32 cellular contexts compared by ENCODE assay signal in genomic region chr13:51659276-51660127, GRCh38.
A peak's percentile ranks its signal among the peaks of the same experiment; 100 is the strongest.
DNase-seq lines count a peak whose midpoint lies in the region; ATAC-seq and TF ChIP-seq lines count a peak whose summit lies in the region.
"Had no signal": no experiment of that assay in that cellular context is flagged by ENCODE, and none has a peak within 500 bp of the region (broad histone marks: within the 10 kb centered on the region; RNA-seq: fewer than 3 reads in every experiment).

No MANE protein-coding gene starts in this region.

- H3K27me3 ChIP-seq in right atrium auricular region: no peaks in the 10 kb centered on the region
- H3K27me3 ChIP-seq in liver (ENCODE audit: control insufficient read depth in 4 of 4, insufficient read depth in 4 of 4, low read length in 3 of 4): no peaks in the 10 kb centered on the region
- no peaks in the 10 kb centered on the region for H3K27me3 ChIP-seq in CD4-positive, alpha-beta T cell (ENCODE audit: control insufficient read depth, insufficient read depth, low read length)
- H3K27me3 ChIP-seq: adrenal gland, MG63, pancreas, Peyer's patch, SJCRH30, uterus had no signal

- H3K36me3 Mint-ChIP-seq in effector memory CD8-positive, alpha-beta T cell (ENCODE audit: insufficient read depth): no peaks in the 10 kb centered on the region
- H3K36me3 Mint-ChIP-seq in CD4-positive, alpha-beta T cell (ENCODE audit: low read depth): peaks cover 62% of the 10 kb centered on the region

- CTCF ChIA-PET in CD4-positive, alpha-beta T cell (lab: Charles Lee): no interaction called here

- no peaks in the 10 kb centered on the region for H3K27me3 Mint-ChIP-seq in effector memory CD8-positive, alpha-beta T cell
- H3K27me3 Mint-ChIP-seq in CD4-positive, alpha-beta T cell: no peaks in the 10 kb centered on the region
- H3K27me3 Mint-ChIP-seq: B cell; brain; stimulated activated memory B cell treated with anti-CD40 and anti-IgM and Interleukin-4, amounts not matched to agents 10 μg/mL and 1 μg/mL and 100 μg/mL, for 72 hours had no signal

- TF ChIP-seq RAD21 in liver (IDR thresholded peaks at IDR 0.05): no peak

- POLR2A ChIA-PET in CD4-positive, alpha-beta T cell (lab: Charles Lee): no interaction called here

- peaks cover 3 to 9% of the 10 kb centered on the region in 2 donors for H3K4me1 Mint-ChIP-seq in effector memory CD8-positive, alpha-beta T cell (ENCODE audit: low read depth in 2 of 2)
- peaks cover 30% of the 10 kb centered on the region for H3K4me1 Mint-ChIP-seq in CD4-positive, alpha-beta T cell (ENCODE audit: low read depth)

- ATAC-seq in Right ventricle myocardium superior (ENCODE audit: poor library complexity): peak; percentile 64
- no peak for ATAC-seq in effector memory CD8-positive, alpha-beta T cell (replicated peaks)
- ATAC-seq in CD4-positive, alpha-beta T cell (ENCODE audit: poor library complexity): no peak
- ATAC-seq: K562; stimulated activated memory B cell treated with anti-CD40 and anti-IgM and Interleukin-4, amounts not matched to agents 10 μg/mL and 1 μg/mL and 100 μg/mL, for 72 hours had no signal

- H3K36me3 ChIP-seq in right atrium auricular region: no peaks in the 10 kb centered on the region
- H3K36me3 ChIP-seq in liver (ENCODE audit: control insufficient read depth in 4 of 4, insufficient read depth in 3 of 4, low read depth in 1 of 4, low read length in 3 of 4): no peaks in the 10 kb centered on the region
- H3K36me3 ChIP-seq: adrenal gland, MG63, pancreas, Peyer's patch, uterus had no signal

- H3K4me3 ChIP-seq in right atrium auricular region (no peak overlapping the region), fibroblast of mammary gland (ENCODE audit: control insufficient read depth, low read depth, low read length) (no peak overlapping the region), liver (ENCODE audit: low read depth in 1 of 3, low read length in 3 of 3) (no peak overlapping the region)
- H3K4me3 ChIP-seq: adrenal gland, K562, MG63, pancreas, Peyer's patch, SJCRH30, uterus had no signal

- DNase-seq in Right ventricle myocardium superior (no peak), right atrium auricular region (ENCODE audit: low spot score) (no peak), fibroblast of mammary gland (ENCODE audit: low read depth) (peak; percentile 67), hippocampal formation (lab: John Stamatoyannopoulos, UW) (no peak), COLO668 (lab: John Stamatoyannopoulos, UW; ENCODE audit: unreplicated experiment) (no peak)
- DNase-seq in effector memory CD8-positive, alpha-beta T cell: no peak
- no peak for DNase-seq in CD4-positive, alpha-beta T cell
- DNase-seq: activated CD4-positive, alpha-beta T cell treated with anti-CD3 and anti-CD28 coated beads, Interleukin-2, amount 50 U/mL, for 48 hours; activated CD4-positive, CD25-positive, alpha-beta regulatory T cell; activated naive CD4-positive, alpha-beta T cell treated with anti-CD3 and anti-CD28 coated beads for 36 hours; adrenal gland; DMS79; erythroblast; GF-D8; kidney; MG63; NCI-H2029 treated with DMSO at 0.1 percent for 48 hours; NCI-H226; NCI-H69; nephron progenitor cell; pancreas; Peyer's patch; retina; SJCRH30; stimulated activated CD4-positive, alpha-beta T cell treated with anti-CD3 and anti-CD28 coated beads, Interleukin-4, amount 100 ng/mL, for 24 hours; uterus had no signal

- no peak overlapping the region for H3K4me3 Mint-ChIP-seq in effector memory CD8-positive, alpha-beta T cell
- H3K4me3 Mint-ChIP-seq in CD4-positive, alpha-beta T cell: no peak overlapping the region
- H3K4me3 Mint-ChIP-seq: activated naive CD4-positive, alpha-beta T cell treated with anti-CD3 and anti-CD28 coated beads for 36 hours; activated T-helper 1 cell treated with anti-CD3 and anti-CD28 coated beads, Interleukin-12 subunit alpha, Interleukin-12 subunit beta, Interleukin-2, Interleukin-4 antibody, amounts not matched to agents 30 ng/mL and 10 ng/mL and 1 ng/mL, durations not matched to agents 14 hours and 24 hours and 36 hours; B cell; brain; nephron progenitor cell; stimulated activated memory B cell treated with anti-CD40 and anti-IgM and Interleukin-4, amounts not matched to agents 10 μg/mL and 1 μg/mL and 100 μg/mL, for 72 hours had no signal

- 55% methylated on average over 6 of the region's 6 CpGs for WGBS in liver

- peak overlapping the region in 1 of 2 donors; percentile 6 for H3K27ac Mint-ChIP-seq in effector memory CD8-positive, alpha-beta T cell
- H3K27ac Mint-ChIP-seq in CD4-positive, alpha-beta T cell: no peak overlapping the region
- H3K27ac Mint-ChIP-seq: activated naive CD4-positive, alpha-beta T cell treated with anti-CD3 and anti-CD28 coated beads for 36 hours; activated T-helper 1 cell treated with anti-CD3 and anti-CD28 coated beads, Interleukin-12 subunit alpha, Interleukin-12 subunit beta, Interleukin-2, Interleukin-4 antibody, amounts not matched to agents 30 ng/mL and 10 ng/mL and 1 ng/mL, durations not matched to agents 14 hours and 24 hours and 36 hours; B cell; nephron progenitor cell; stimulated activated memory B cell treated with anti-CD40 and anti-IgM and Interleukin-4, amounts not matched to agents 10 μg/mL and 1 μg/mL and 100 μg/mL, for 72 hours had no signal

- peaks cover 0 to 13% of the 10 kb centered on the region in 2 donors for H3K4me1 ChIP-seq in right atrium auricular region
- H3K4me1 ChIP-seq in liver (ENCODE audit: control insufficient read depth in 4 of 4, insufficient read depth in 4 of 4, low read length in 3 of 4): peaks cover 1 to 8% (median 4%) of the 10 kb centered on the region in 4 donors
- H3K4me1 ChIP-seq: pancreas, Peyer's patch, SJCRH30, uterus had no signal

- no peak overlapping the region for H3K9ac ChIP-seq in liver (ENCODE audit: low read depth in 1 of 2, low read length in 2 of 2)

- H3K27ac ChIP-seq in right atrium auricular region: no peak overlapping the region
- no peak overlapping the region for H3K27ac ChIP-seq in liver (ENCODE audit: low read depth in 1 of 2, low read length in 2 of 2)
- no peak overlapping the region for H3K27ac ChIP-seq in CD4-positive, alpha-beta T cell (ENCODE audit: low read depth, low read length)
- H3K27ac ChIP-seq: adrenal gland, pancreas, Peyer's patch, SJCRH30, uterus had no signal

- peaks cover 0 to 1% of the 10 kb centered on the region in 2 donors for H3K9me3 Mint-ChIP-seq in effector memory CD8-positive, alpha-beta T cell
- H3K9me3 Mint-ChIP-seq in CD4-positive, alpha-beta T cell: peaks cover 7% of the 10 kb centered on the region

- TF ChIP-seq CTCF in right atrium auricular region (IDR thresholded peaks at IDR 0.05) (no peak), fibroblast of mammary gland (conservative IDR thresholded peaks at IDR 0.05; ENCODE audit: control insufficient read depth, insufficient read depth, low read depth, low read length) (no peak), liver (IDR thresholded peaks at IDR 0.05; ENCODE audit: low read depth, low read length, missing input control) (no peak)
- TF ChIP-seq CTCF in CD4-positive, alpha-beta T cell (IDR thresholded peaks at IDR 0.05): no peak

- H3K9me3 ChIP-seq in right atrium auricular region (peaks cover 0 to 7% of the 10 kb centered on the region in 2 donors), liver (ENCODE audit: control insufficient read depth in 4 of 4, low read length in 3 of 4) (no peaks in the 10 kb centered on the region)
- H3K9me3 ChIP-seq in CD4-positive, alpha-beta T cell (ENCODE audit: control insufficient read depth, low read length): peaks cover 15% of the 10 kb centered on the region
- H3K9me3 ChIP-seq: pancreas, Peyer's patch, SJCRH30, uterus had no signal

- intact Hi-C loops in Right ventricle myocardium superior (cut with DNase I): no loop called here
- intact Hi-C loops in CD4-positive, alpha-beta T cell (cut with DNase I, micrococcal nuclease): no loop called here

TF ChIP-seq in liver, 16 proteins besides CTCF, POLR2A, EP300 and RAD21:
- TF ChIP-seq RXRA (IDR thresholded peaks at IDR 0.05) (peak in 1 of 2 donors; percentile 9), HNF4A (conservative IDR thresholded peaks at IDR 0.05) (peak; percentile 25 to 30), SP1 (IDR thresholded peaks at IDR 0.05) (no peak)
